21 cellular contexts compared by ENCODE assay signal in genomic region chr3:157079677-157080369, GRCh38.
DNase-seq lines count a peak whose midpoint lies in the region; ATAC-seq and TF ChIP-seq lines count a peak whose summit lies in the region.
"Had no signal": no experiment of that assay in that cellular context is flagged by ENCODE, and none has a peak within 500 bp of the region (broad histone marks: within the 10 kb centered on the region; RNA-seq: fewer than 3 reads in every experiment).

No MANE protein-coding gene starts in this region.

- peaks cover 0 to 9% of the 10 kb centered on the region in 2 donors for H3K27me3 Mint-ChIP-seq in natural killer cell treated with Interleukin-12 subunit alpha and Interleukin-12 subunit beta and Interleukin-15 and Interleukin-18, amount 100 ng/mL, for 72 hours
- H3K27me3 Mint-ChIP-seq in natural killer cell (ENCODE audit: low read depth in 2 of 2) (peaks cover 11 to 19% of the 10 kb centered on the region in 2 donors), type B pancreatic cell (peaks cover 3% of the 10 kb centered on the region)
- H3K27me3 Mint-ChIP-seq in naive thymus-derived CD8-positive, alpha-beta T cell, result no peaks in the 10 kb centered on the region

- DNase-seq in natural killer cell treated with Interleukin-12 subunit alpha and Interleukin-12 subunit beta and Interleukin-15 and Interleukin-18, amount 100 ng/mL, for 72 hours (ENCODE audit: low spot score), result peak; percentile 25
- no peak for DNase-seq in natural killer cell
- DNase-seq in ecto neural progenitor cell (ENCODE audit: low spot score), result peak; percentile 45
- no peak for DNase-seq in naive thymus-derived CD8-positive, alpha-beta T cell
- DNase-seq in type B pancreatic cell (ENCODE audit: extremely low spot score, unreplicated experiment), result no peak
- DNase-seq in NCI-H2227 (lab: John Stamatoyannopoulos, UW; ENCODE audit: unreplicated experiment), result no peak
- no peak for DNase-seq in GM03348 (ENCODE audit: low spot score)
- DNase-seq: ACHN; activated gamma-delta T cell treated with Interleukin-2 at 50 U/mL for 16 hours; amniotic stem cell; DMS153; effector CD4-positive, alpha-beta T cell; GF-D8; MM.1S; NCI-H146; nucleus accumbens had no signal

- H3K36me3 Mint-ChIP-seq in natural killer cell treated with Interleukin-12 subunit alpha and Interleukin-12 subunit beta and Interleukin-15 and Interleukin-18, amount 100 ng/mL, for 72 hours, result no peaks in the 10 kb centered on the region
- no peaks in the 10 kb centered on the region for H3K36me3 Mint-ChIP-seq in natural killer cell
- H3K36me3 Mint-ChIP-seq in naive thymus-derived CD8-positive, alpha-beta T cell, result no peaks in the 10 kb centered on the region
- no peaks in the 10 kb centered on the region for H3K36me3 Mint-ChIP-seq in type B pancreatic cell
- H3K36me3 Mint-ChIP-seq: CD14-positive monocyte had no signal

- intact Hi-C loops in natural killer cell (cut with micrococcal nuclease), result loop anchor here (2.0 to 5.0 kb wide), 4 partner anchors 263 to 1038 kb away; no protein-coding TSS in a partner anchor

- peaks cover 4 to 9% of the 10 kb centered on the region in 2 donors for H3K4me1 Mint-ChIP-seq in natural killer cell treated with Interleukin-12 subunit alpha and Interleukin-12 subunit beta and Interleukin-15 and Interleukin-18, amount 100 ng/mL, for 72 hours (ENCODE audit: low read depth in 2 of 2)
- peaks cover 0 to 7% of the 10 kb centered on the region in 2 donors for H3K4me1 Mint-ChIP-seq in natural killer cell
- H3K4me1 Mint-ChIP-seq in naive thymus-derived CD8-positive, alpha-beta T cell, result peaks cover 0 to 20% (median 17%) of the 10 kb centered on the region in 4 donors
- H3K4me1 Mint-ChIP-seq in type B pancreatic cell (ENCODE audit: unreplicated experiment), result peaks cover 42% of the 10 kb centered on the region

- TF ChIP-seq CTCF in natural killer cell (IDR thresholded peaks at IDR 0.05), result no peak
- TF ChIP-seq CTCF in type B pancreatic cell (conservative IDR thresholded peaks at IDR 0.05), result no peak

- H3K27ac Mint-ChIP-seq in natural killer cell treated with Interleukin-12 subunit alpha and Interleukin-12 subunit beta and Interleukin-15 and Interleukin-18, amount 100 ng/mL, for 72 hours, result no peak overlapping the region
- H3K27ac Mint-ChIP-seq in natural killer cell (no peak overlapping the region), type B pancreatic cell (peak overlapping the region; percentile 13)
- H3K27ac Mint-ChIP-seq in naive thymus-derived CD8-positive, alpha-beta T cell, result peak overlapping the region in 6 of 10 donors; percentile 27 to 75 (median 62)
- H3K27ac Mint-ChIP-seq: CD14-positive monocyte, GM23338 had no signal

- H3K9me3 Mint-ChIP-seq in natural killer cell treated with Interleukin-12 subunit alpha and Interleukin-12 subunit beta and Interleukin-15 and Interleukin-18, amount 100 ng/mL, for 72 hours, result no peaks in the 10 kb centered on the region
- H3K9me3 Mint-ChIP-seq in natural killer cell, result no peaks in the 10 kb centered on the region
- no peaks in the 10 kb centered on the region for H3K9me3 Mint-ChIP-seq in naive thymus-derived CD8-positive, alpha-beta T cell
- no peaks in the 10 kb centered on the region for H3K9me3 Mint-ChIP-seq in type B pancreatic cell
- H3K9me3 Mint-ChIP-seq: CD14-positive monocyte, GM23338 had no signal

- no peak for ATAC-seq in natural killer cell treated with Interleukin-12 subunit alpha and Interleukin-12 subunit beta and Interleukin-15 and Interleukin-18, amount 100 ng/mL, for 72 hours
- no peak for ATAC-seq in natural killer cell
- no peak for ATAC-seq in naive thymus-derived CD8-positive, alpha-beta T cell
- no peak for ATAC-seq in HG03342 (IDR thresholded peaks at IDR 0.05; ENCODE audit: unreplicated experiment)
- ATAC-seq: esophagus mucosa, GM23338, K562 had no signal

- POLR2A ChIA-PET in naive thymus-derived CD8-positive, alpha-beta T cell (lab: Charles Lee), result interaction anchor here (0.6 to 3.6 kb wide), 2 partner anchors 39 to 50 kb away, joined by 5 to 18 read pairs; no protein-coding TSS in a partner anchor

- H3K4me3 Mint-ChIP-seq in natural killer cell treated with Interleukin-12 subunit alpha and Interleukin-12 subunit beta and Interleukin-15 and Interleukin-18, amount 100 ng/mL, for 72 hours, result no peak overlapping the region
- no peak overlapping the region for H3K4me3 Mint-ChIP-seq in natural killer cell
- no peak overlapping the region for H3K4me3 Mint-ChIP-seq in naive thymus-derived CD8-positive, alpha-beta T cell
- no peak overlapping the region for H3K4me3 Mint-ChIP-seq in type B pancreatic cell
- H3K4me3 Mint-ChIP-seq: CD14-positive monocyte, GM23338 had no signal

Comparison
In these comparisons a context has a peak if more than half of its experiments do, and no peak if none do; other contexts are left out.
1. DNase-seq: peak in natural killer cell treated with Interleukin-12 subunit alpha and Interleukin-12 subunit beta and Interleukin-15 and Interleukin-18, amount 100 ng/mL, for 72 hours (single experiment) and ecto neural progenitor cell (single experiment); none in natural killer cell (single experiment), naive thymus-derived CD8-positive, alpha-beta T cell (0 of 10), type B pancreatic cell (single experiment), NCI-H2227 (single experiment) and GM03348 (single experiment).
2. H3K27ac Mint-ChIP-seq: peak in naive thymus-derived CD8-positive, alpha-beta T cell (6 of 10) and type B pancreatic cell (single experiment); none in natural killer cell treated with Interleukin-12 subunit alpha and Interleukin-12 subunit beta and Interleukin-15 and Interleukin-18, amount 100 ng/mL, for 72 hours (0 of 2) and natural killer cell (0 of 2).